In the genomic region with DNA sequence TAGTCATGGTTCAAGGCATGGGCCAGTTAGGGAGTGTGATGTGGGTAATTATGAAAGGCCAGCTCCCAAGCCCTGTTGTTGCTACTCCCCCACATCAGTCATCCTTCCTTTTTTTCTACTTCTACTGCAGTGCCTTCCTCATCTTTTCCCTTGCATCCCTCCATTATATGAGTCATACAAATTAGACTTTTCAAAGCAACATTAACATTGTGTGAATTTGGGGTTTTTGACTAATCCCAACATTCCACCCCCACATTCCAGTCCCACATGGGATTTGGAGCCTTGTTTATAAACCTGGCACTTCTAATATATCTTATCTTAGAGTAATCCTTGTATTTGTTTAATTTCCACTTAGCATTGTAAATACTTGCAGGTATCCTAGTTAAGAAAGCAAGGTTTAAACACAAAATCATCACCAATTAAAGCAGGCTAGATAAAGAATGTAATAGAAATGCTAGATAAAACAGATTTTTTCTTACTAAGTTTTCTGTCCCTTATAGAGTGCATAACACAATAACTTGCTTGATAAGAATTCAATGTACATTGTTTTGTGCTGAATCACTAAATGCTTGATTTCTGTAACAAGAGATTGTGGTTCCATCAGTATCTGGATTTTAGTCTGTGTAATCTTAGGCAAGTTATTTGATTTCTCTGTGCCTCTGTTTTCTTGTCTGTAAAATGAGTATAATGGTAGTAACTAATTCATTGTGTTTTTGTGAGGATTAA, we compare ENCODE assay signal across 15 cellular contexts.
DNase-seq lines count a peak whose midpoint lies in the region; ATAC-seq, FAIRE-seq and TF ChIP-seq lines count a peak whose summit lies in the region.
"Had no signal": no experiment of that assay in that cellular context is flagged by ENCODE, and none has a peak within 500 bp of the region (broad histone marks: within the 10 kb centered on the region; RNA-seq: fewer than 3 reads in every experiment).

No MANE protein-coding gene starts in this region.

- DNase-seq in EL (peak; percentile 46), NB4 (ENCODE audit: low read depth) (peak; percentile 60), endothelial cell of umbilical vein (ENCODE audit: low read depth, low spot score) (peak; percentile 60), pulmonary artery endothelial cell (ENCODE audit: low read depth, low spot score) (peak; percentile 10), mucosa of descending colon (no peak)
- no peak for DNase-seq in activated T-helper 1 cell treated with anti-CD3 and anti-CD28 coated beads, Interleukin-12 subunit alpha, Interleukin-12 subunit beta, Interleukin-2, Interleukin-4 antibody, amounts not matched to agents 30 ng/mL and 10 ng/mL and 1 ng/mL, durations not matched to agents 14 hours and 24 hours and 36 hours (ENCODE audit: low spot score)
- no peak for DNase-seq in stimulated activated CD4-positive, alpha-beta T cell treated with anti-CD3 and anti-CD28 coated beads, Interleukin-1b, Interleukin-23, amount 100 ng/mL, for 48 hours
- DNase-seq: activated T-cell treated with anti-CD3 and anti-CD28 coated beads, Interleukin-2, amount 50 U/mL, for 4 hours; body of pancreas; endodermal cell; head of caudate nucleus; KG1; left ventricle myocardium superior had no signal

- TF ChIP-seq POLR2A in NB4 (IDR thresholded peaks at IDR 0.05; ENCODE audit: extremely low read depth, insufficient read length) (no peak), endothelial cell of umbilical vein (IDR thresholded peaks at IDR 0.05; ENCODE audit: low read depth, low read length) (no peak)

- no peaks in the 10 kb centered on the region for H3K27me3 Mint-ChIP-seq in activated T-helper 1 cell treated with anti-CD3 and anti-CD28 coated beads, Interleukin-12 subunit alpha, Interleukin-12 subunit beta, Interleukin-2, Interleukin-4 antibody, amounts not matched to agents 30 ng/mL and 10 ng/mL and 1 ng/mL, durations not matched to agents 14 hours and 24 hours and 36 hours (ENCODE audit: insufficient read depth)

- no peaks in the 10 kb centered on the region for H3K79me2 ChIP-seq in endothelial cell of umbilical vein (ENCODE audit: control insufficient read depth, insufficient read depth, low read length)

- no peaks in the 10 kb centered on the region for H3K4me1 Mint-ChIP-seq in activated T-helper 1 cell treated with anti-CD3 and anti-CD28 coated beads, Interleukin-12 subunit alpha, Interleukin-12 subunit beta, Interleukin-2, Interleukin-4 antibody, amounts not matched to agents 30 ng/mL and 10 ng/mL and 1 ng/mL, durations not matched to agents 14 hours and 24 hours and 36 hours (ENCODE audit: low read depth)
- H3K4me1 Mint-ChIP-seq: neural crest cell had no signal

- no peak overlapping the region for H3K9ac ChIP-seq in endothelial cell of umbilical vein (replicated peaks; ENCODE audit: extremely low read depth, insufficient read depth, low read length)

- H3K27ac Mint-ChIP-seq in activated T-helper 1 cell treated with anti-CD3 and anti-CD28 coated beads, Interleukin-12 subunit alpha, Interleukin-12 subunit beta, Interleukin-2, Interleukin-4 antibody, amounts not matched to agents 30 ng/mL and 10 ng/mL and 1 ng/mL, durations not matched to agents 14 hours and 24 hours and 36 hours: no peak overlapping the region
- H3K27ac Mint-ChIP-seq: endodermal cell had no signal

- CTCF ChIA-PET in endothelial cell of umbilical vein (lab: Charles Lee): interaction anchor here (1.1 to 1.5 kb wide), 2 partner anchors 70 to 186 kb away, joined by 3 to 4 read pairs; no protein-coding TSS in a partner anchor

- H3K36me3 ChIP-seq in endothelial cell of umbilical vein (ENCODE audit: control insufficient read depth in 2 of 2, extremely low read depth in 1 of 2, insufficient read depth in 2 of 2, low read length in 2 of 2): no peaks in the 10 kb centered on the region
- no peaks in the 10 kb centered on the region for H3K36me3 ChIP-seq in mucosa of descending colon (ENCODE audit: low read depth)

- dilution Hi-C loops in endothelial cell of umbilical vein (cut with MboI; ENCODE audit: extremely low pct_ligation_motif_present, low sequenced_read_pairs): no loop called here

- peak; percentile 80 for FAIRE-seq in endothelial cell of umbilical vein (lab: Jason Lieb, UNC)

- ATAC-seq in mucosa of descending colon (no peak), GM19023 (IDR thresholded peaks at IDR 0.05; ENCODE audit: unreplicated experiment) (no peak)
- ATAC-seq: activated T-cell treated with anti-CD3 and anti-CD28 coated beads, Interleukin-2, amount 50 U/mL, for 4 hours; body of pancreas; left ventricle myocardium superior had no signal

- no TSS peak for BruUV-seq in endothelial cell of umbilical vein (replicated peaks; lab: Mats Ljungman, UMichigan)

- peak overlapping the region; percentile 43 for H2AFZ ChIP-seq in endothelial cell of umbilical vein (ENCODE audit: low read depth, low read length)

- H3K4me3 ChIP-seq in NB4 (ENCODE audit: low read depth, low read length) (no peak overlapping the region), endothelial cell of umbilical vein (replicated peaks in 1 of 3; ENCODE audit: insufficient read depth in 1 of 3, low read depth in 1 of 3, low read length in 3 of 3) (peak overlapping the region in 1 of 3 experiments; percentile 9), mucosa of descending colon (no peak overlapping the region)
- H3K4me3 ChIP-seq: body of pancreas had no signal

- H3K9me1 ChIP-seq in endothelial cell of umbilical vein (replicated peaks; ENCODE audit: control insufficient read depth, extremely low read depth, insufficient read depth, low read length): no peaks in the 10 kb centered on the region

- TF ChIP-seq CTCF in NB4 (IDR thresholded peaks at IDR 0.05; ENCODE audit: low read depth, low read length) (no peak), endothelial cell of umbilical vein (IDR thresholded peaks at IDR 0.05; ENCODE audit: extremely low read depth in 1 of 2, insufficient read depth in 1 of 2, low read depth in 1 of 2, low read length in 2 of 2) (no peak), mucosa of descending colon (IDR thresholded peaks at IDR 0.05) (no peak)

- H3K36me3 Mint-ChIP-seq in activated T-helper 1 cell treated with anti-CD3 and anti-CD28 coated beads, Interleukin-12 subunit alpha, Interleukin-12 subunit beta, Interleukin-2, Interleukin-4 antibody, amounts not matched to agents 30 ng/mL and 10 ng/mL and 1 ng/mL, durations not matched to agents 14 hours and 24 hours and 36 hours (ENCODE audit: low read depth): no peaks in the 10 kb centered on the region

- peak overlapping the region; percentile 82 for H3K27ac ChIP-seq in endothelial cell of umbilical vein (ENCODE audit: insufficient read depth, low read depth, low read length)

- H3K4me2 ChIP-seq in endothelial cell of umbilical vein (ENCODE audit: insufficient read depth, low read length): peak overlapping the region; percentile 62

- H3K9me3 Mint-ChIP-seq in activated T-helper 1 cell treated with anti-CD3 and anti-CD28 coated beads, Interleukin-12 subunit alpha, Interleukin-12 subunit beta, Interleukin-2, Interleukin-4 antibody, amounts not matched to agents 30 ng/mL and 10 ng/mL and 1 ng/mL, durations not matched to agents 14 hours and 24 hours and 36 hours: no peaks in the 10 kb centered on the region
- H3K9me3 Mint-ChIP-seq: neural crest cell had no signal

- no peaks in the 10 kb centered on the region for H3K27me3 ChIP-seq in endothelial cell of umbilical vein (ENCODE audit: control insufficient read depth in 2 of 2, insufficient read depth in 2 of 2, low read length in 2 of 2)
- H3K27me3 ChIP-seq: body of pancreas had no signal

- POLR2A ChIA-PET in endothelial cell of umbilical vein (lab: Charles Lee): no interaction called here

- H3K9me3 ChIP-seq in endothelial cell of umbilical vein (replicated peaks; ENCODE audit: control insufficient read depth, insufficient read depth, low read length): no peaks in the 10 kb centered on the region
- no peaks in the 10 kb centered on the region for H3K9me3 ChIP-seq in mucosa of descending colon
- H3K9me3 ChIP-seq: body of pancreas had no signal

- H3K4me3 Mint-ChIP-seq in activated T-helper 1 cell treated with anti-CD3 and anti-CD28 coated beads, Interleukin-12 subunit alpha, Interleukin-12 subunit beta, Interleukin-2, Interleukin-4 antibody, amounts not matched to agents 30 ng/mL and 10 ng/mL and 1 ng/mL, durations not matched to agents 14 hours and 24 hours and 36 hours: no peak overlapping the region
- H3K4me3 Mint-ChIP-seq: activated T-cell treated with anti-CD3 and anti-CD28 coated beads, Interleukin-2, amount 50 U/mL, for 4 hours; endodermal cell; neural crest cell had no signal

- intact Hi-C loops in endothelial cell of umbilical vein (cut with micrococcal nuclease): loop anchor here (1.0 kb wide), 1 partner anchor 21 kb away; no protein-coding TSS in a partner anchor
- intact Hi-C loops in mucosa of descending colon (cut with DNase I, micrococcal nuclease): no loop called here
- intact Hi-C loops in activated T-helper 1 cell treated with anti-CD3 and anti-CD28 coated beads, Interleukin-12 subunit alpha, Interleukin-12 subunit beta, Interleukin-2, Interleukin-4 antibody, amounts not matched to agents 30 ng/mL and 10 ng/mL and 1 ng/mL, durations not matched to agents 14 hours and 24 hours and 36 hours (cut with micrococcal nuclease): no loop called here

- H3K4me1 ChIP-seq in endothelial cell of umbilical vein (ENCODE audit: control insufficient read depth, extremely low read depth, insufficient read depth, low read length): peaks cover 20% of the 10 kb centered on the region
- H3K4me1 ChIP-seq in mucosa of descending colon (ENCODE audit: low read depth): no peaks in the 10 kb centered on the region

- no peaks in the 10 kb centered on the region for H4K20me1 ChIP-seq in endothelial cell of umbilical vein (replicated peaks; ENCODE audit: control insufficient read depth, extremely low read depth, insufficient read depth, low read length)

TF ChIP-seq in endothelial cell of umbilical vein, 7 proteins besides CTCF, POLR2A, EP300 and RAD21:
- TF ChIP-seq JUN (IDR thresholded peaks at IDR 0.05; ENCODE audit: borderline replicate concordance, insufficient read depth, insufficient read length, low read depth) (peak; percentile 73), FOS (IDR thresholded peaks at IDR 0.05; ENCODE audit: borderline replicate concordance, insufficient read depth, low read length) (peak; percentile 65), POLR2AphosphoS5 (IDR thresholded peaks at IDR 0.05; ENCODE audit: insufficient read depth, low read depth, low read length) (no peak)

Comparison
In these comparisons a context has a peak if more than half of its experiments do, and no peak if none do; other contexts are left out.
1. DNase-seq: peak in EL (single experiment), NB4 (single experiment), endothelial cell of umbilical vein (single experiment) and pulmonary artery endothelial cell (single experiment); none in mucosa of descending colon (0 of 3), activated T-helper 1 cell treated with anti-CD3 and anti-CD28 coated beads, Interleukin-12 subunit alpha, Interleukin-12 subunit beta, Interleukin-2, Interleukin-4 antibody, amounts not matched to agents 30 ng/mL and 10 ng/mL and 1 ng/mL, durations not matched to agents 14 hours and 24 hours and 36 hours (single experiment) and stimulated activated CD4-positive, alpha-beta T cell treated with anti-CD3 and anti-CD28 coated beads, Interleukin-1b, Interleukin-23, amount 100 ng/mL, for 48 hours (single experiment).